In the genomic region with DNA sequence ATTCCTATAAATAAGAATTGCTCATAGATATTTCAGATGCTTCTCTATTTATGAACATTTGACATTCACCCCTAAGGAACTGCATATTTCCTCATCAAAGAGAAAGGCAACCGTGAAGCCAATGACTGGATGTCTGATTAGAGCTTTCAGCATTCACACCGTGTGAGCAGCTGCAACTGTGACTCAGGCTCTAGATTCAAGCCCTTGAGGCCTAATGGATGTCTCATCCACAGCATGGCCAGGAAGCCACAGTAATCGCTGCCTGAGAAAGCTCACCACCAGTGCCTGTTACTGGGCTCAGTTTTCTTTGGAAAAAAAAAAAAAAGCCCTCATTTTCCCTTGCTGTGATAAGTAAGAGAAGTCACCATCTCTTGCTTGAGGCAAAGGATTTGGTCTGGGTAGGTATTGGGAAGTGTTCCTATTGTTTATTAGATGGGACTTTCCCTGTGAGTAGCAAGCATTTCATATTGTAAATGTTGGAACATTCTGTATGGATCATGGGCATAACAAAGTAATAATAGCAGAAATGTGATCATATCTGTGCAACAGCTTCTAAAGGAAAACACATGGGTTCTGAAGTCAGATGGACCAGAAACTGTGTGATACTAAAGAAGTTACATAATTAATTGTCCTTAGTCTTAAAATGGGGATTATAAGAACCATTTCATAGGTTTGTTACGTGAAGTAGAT, we compare ENCODE assay signal across 14 cellular contexts.
DNase-seq lines count a peak whose midpoint lies in the region; ATAC-seq and TF ChIP-seq lines count a peak whose summit lies in the region.
"Had no signal": no experiment of that assay in that cellular context is flagged by ENCODE, and none has a peak within 500 bp of the region (broad histone marks: within the 10 kb centered on the region; RNA-seq: fewer than 3 reads in every experiment).

No MANE protein-coding gene starts in this region.

- H3K27me3 ChIP-seq in MG63 (no peaks in the 10 kb centered on the region), kidney epithelial cell (ENCODE audit: control insufficient read depth, insufficient read depth, low read length) (no peaks in the 10 kb centered on the region)
- H3K27me3 ChIP-seq: gastroesophageal sphincter, ovary had no signal

- DNase-seq in AG08396 (ENCODE audit: low spot score) = peak; percentile 5
- peak; percentile 79 for DNase-seq in MG63
- peak; percentile 8 for DNase-seq in brain pericyte (ENCODE audit: low read depth, low spot score)
- DNase-seq in kidney epithelial cell (ENCODE audit: low read depth) = peak; percentile 32
- no peak for DNase-seq in activated CD8-positive, alpha-beta memory T cell treated with anti-CD3 and anti-CD28 coated beads, Interleukin-2, amount 50 U/mL, for 4 hours
- no peak for DNase-seq in SIG-M5 (lab: John Stamatoyannopoulos, UW)
- DNase-seq in activated T-cell treated with anti-CD3 and anti-CD28 coated beads, Interleukin-2, amount 50 U/mL, for 48 hours = no peak
- DNase-seq: activated CD4-positive, alpha-beta memory T cell treated with anti-CD3 and anti-CD28 coated beads for 36 hours; aorta; NCI-H82; ovary; SHP77 had no signal

- no peaks in the 10 kb centered on the region for H3K36me3 ChIP-seq in MG63
- H3K36me3 ChIP-seq in kidney epithelial cell (ENCODE audit: control insufficient read depth, insufficient read depth, low read length) = no peaks in the 10 kb centered on the region
- H3K36me3 ChIP-seq: gastroesophageal sphincter, ovary had no signal

- no peak for TF ChIP-seq CTCF in kidney epithelial cell (IDR thresholded peaks at IDR 0.05; ENCODE audit: insufficient read depth, low read length, poor library complexity, severe bottlenecking)

- ATAC-seq in HG02623 (IDR thresholded peaks at IDR 0.05; ENCODE audit: unreplicated experiment) = no peak
- ATAC-seq: gastroesophageal sphincter had no signal

- no peaks in the 10 kb centered on the region for H3K9me3 ChIP-seq in MG63
- H3K9me3 ChIP-seq: gastroesophageal sphincter, ovary had no signal

- H3K4me3 ChIP-seq in MG63 (no peak overlapping the region), kidney epithelial cell (ENCODE audit: low read depth, low read length) (no peak overlapping the region)
- H3K4me3 ChIP-seq: gastroesophageal sphincter, ovary had no signal

Comparison
In these comparisons a context has a peak if more than half of its experiments do, and no peak if none do; other contexts are left out.
1. DNase-seq: peak in AG08396 (single experiment), MG63 (single experiment), brain pericyte (single experiment) and kidney epithelial cell (single experiment); none in activated CD8-positive, alpha-beta memory T cell treated with anti-CD3 and anti-CD28 coated beads, Interleukin-2, amount 50 U/mL, for 4 hours (single experiment), SIG-M5 (single experiment) and activated T-cell treated with anti-CD3 and anti-CD28 coated beads, Interleukin-2, amount 50 U/mL, for 48 hours (0 of 2).